8 cellular contexts compared by ENCODE assay signal in the genomic region with DNA sequence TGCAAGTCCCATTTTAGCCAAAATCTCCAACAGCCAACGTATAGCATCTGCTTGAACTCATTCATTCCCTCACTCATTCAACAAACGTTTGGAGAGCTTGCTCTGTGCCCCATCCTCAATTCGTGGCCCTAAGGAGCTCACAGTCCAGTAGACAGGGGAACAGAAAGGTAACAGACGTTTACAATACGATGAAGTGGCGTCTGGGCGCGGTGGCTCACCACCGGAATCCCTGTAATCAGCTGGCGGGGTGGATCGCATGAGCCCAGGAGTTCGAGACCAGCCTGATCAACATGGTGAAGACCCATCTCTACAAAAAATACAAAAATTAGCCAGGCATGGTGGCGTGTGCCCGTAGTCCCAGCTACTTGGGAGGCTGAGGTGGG. TPM values are rescaled to one million over a fixed set of nuclear protein-coding genes. Genes with fewer than 3 reads are reported as not detected.
A peak's percentile ranks its signal among the peaks of the same experiment; 100 is the strongest.
DNase-seq lines count a peak whose midpoint lies in the region; ATAC-seq and TF ChIP-seq lines count a peak whose summit lies in the region.

No MANE protein-coding gene starts in this region.

- peaks cover 26% of the 10 kb centered on the region for H3K79me2 ChIP-seq in OCI-LY1 (ENCODE audit: insufficient read depth, low read length)
- H3K79me2 ChIP-seq in osteoblast (ENCODE audit: insufficient read depth, low read length) = peaks cover 14% of the 10 kb centered on the region

- no peak for TF ChIP-seq CTCF in Calu3 (IDR thresholded peaks at IDR 0.05; ENCODE audit: unreplicated experiment)
- no peak for TF ChIP-seq CTCF in OCI-LY1 (IDR thresholded peaks at IDR 0.05; ENCODE audit: low read length)
- no peak for TF ChIP-seq CTCF in osteoblast (IDR thresholded peaks at IDR 0.05; ENCODE audit: extremely low read depth, low read depth, low read length)

- intact Hi-C loops in Calu3 (cut with micrococcal nuclease; ENCODE audit: unreplicated experiment) = loop anchor here (5.0 kb wide), 1 partner anchor 110 kb away; no protein-coding TSS in a partner anchor
- intact Hi-C loops in dendritic cell treated with granulocyte-macrophage colony-stimulating factor and Interleukin-4, amounts not matched to agents 40 ng/mL and 50 ng/mL, for 4 days (cut with micrococcal nuclease) = loop anchor here (2.0 to 5.0 kb wide), 2 partner anchors 34 to 45 kb away; a partner anchor contains a TSS

- DNase-seq in Calu3 (no peak), osteoblast (ENCODE audit: insufficient read length, low spot score, missing footprints) (no peak), GF-D8 (lab: John Stamatoyannopoulos, UW) (no peak)

- CTCF ChIA-PET in Calu3 (lab: Charles Lee) = interaction anchor here (1.1 kb wide), 1 partner anchor 20 kb away, joined by 3 read pairs; no protein-coding TSS in a partner anchor

- H3K4me1 Mint-ChIP-seq in Calu3 (ENCODE audit: low read depth, unreplicated experiment) = peaks cover 40% of the 10 kb centered on the region
- H3K4me1 Mint-ChIP-seq in dendritic cell treated with granulocyte-macrophage colony-stimulating factor and Interleukin-4, amounts not matched to agents 40 ng/mL and 50 ng/mL, for 4 days (ENCODE audit: low read depth) = peaks cover 31% of the 10 kb centered on the region

- H3K9me3 ChIP-seq in OCI-LY1 (ENCODE audit: low read length) = no peaks in the 10 kb centered on the region
- no peaks in the 10 kb centered on the region for H3K9me3 ChIP-seq in osteoblast (ENCODE audit: low read depth, low read length)

- H3K9me2 ChIP-seq in OCI-LY1 (ENCODE audit: low read depth, low read length) = no peaks in the 10 kb centered on the region

- H3K27me3 Mint-ChIP-seq in Calu3 (ENCODE audit: unreplicated experiment) = no peaks in the 10 kb centered on the region
- H3K27me3 Mint-ChIP-seq in dendritic cell treated with granulocyte-macrophage colony-stimulating factor and Interleukin-4, amounts not matched to agents 40 ng/mL and 50 ng/mL, for 4 days = no peaks in the 10 kb centered on the region

- ATAC-seq in HG02623 (IDR thresholded peaks at IDR 0.05; ENCODE audit: unreplicated experiment) (no peak), GM21528 (IDR thresholded peaks at IDR 0.05; ENCODE audit: low FRiP score, unreplicated experiment) (no peak), HG02981 (IDR thresholded peaks at IDR 0.05; ENCODE audit: unreplicated experiment) (no peak)

- H3K36me3 Mint-ChIP-seq in Calu3 (ENCODE audit: insufficient read depth, unreplicated experiment) = peaks cover 39% of the 10 kb centered on the region
- no peaks in the 10 kb centered on the region for H3K36me3 Mint-ChIP-seq in dendritic cell treated with granulocyte-macrophage colony-stimulating factor and Interleukin-4, amounts not matched to agents 40 ng/mL and 50 ng/mL, for 4 days (ENCODE audit: low read depth)

- H3K36me3 ChIP-seq in OCI-LY1 (ENCODE audit: insufficient read depth, low read length) (0 out of 2 replicates have a peak, but pooled peaks cover 7% of the 10 kb centered on the region), osteoblast (ENCODE audit: insufficient read depth, low read length) (no peaks in the 10 kb centered on the region)

- H3K4me3 ChIP-seq in OCI-LY1 (ENCODE audit: low read depth, low read length, poor library complexity, severe bottlenecking) (peak overlapping the region; percentile 51), osteoblast (ENCODE audit: insufficient read depth, low read length) (peak overlapping the region; percentile 66)

- peak overlapping the region; percentile 62 for H3K4me3 Mint-ChIP-seq in Calu3 (ENCODE audit: low read depth, unreplicated experiment)
- H3K4me3 Mint-ChIP-seq in dendritic cell treated with granulocyte-macrophage colony-stimulating factor and Interleukin-4, amounts not matched to agents 40 ng/mL and 50 ng/mL, for 4 days = peak overlapping the region; percentile 75

- H3K9me3 Mint-ChIP-seq in Calu3 (ENCODE audit: low read depth, unreplicated experiment) = no peaks in the 10 kb centered on the region
- H3K9me3 Mint-ChIP-seq in dendritic cell treated with granulocyte-macrophage colony-stimulating factor and Interleukin-4, amounts not matched to agents 40 ng/mL and 50 ng/mL, for 4 days = no peaks in the 10 kb centered on the region

- peak overlapping the region; percentile 55 for H3K9ac ChIP-seq in OCI-LY1 (ENCODE audit: low read length)

- no peaks in the 10 kb centered on the region for H4K20me1 ChIP-seq in OCI-LY1 (ENCODE audit: insufficient read depth, low read length)
- peaks cover 3% of the 10 kb centered on the region for H4K20me1 ChIP-seq in osteoblast (ENCODE audit: insufficient read depth, low read length)

- H3K27ac Mint-ChIP-seq in Calu3 (ENCODE audit: unreplicated experiment) = peak overlapping the region; percentile 44
- peak overlapping the region; percentile 79 for H3K27ac Mint-ChIP-seq in dendritic cell treated with granulocyte-macrophage colony-stimulating factor and Interleukin-4, amounts not matched to agents 40 ng/mL and 50 ng/mL, for 4 days

- H3K4me2 ChIP-seq in OCI-LY1 (ENCODE audit: low read length) (peak overlapping the region; percentile 69), osteoblast (ENCODE audit: insufficient read depth, low read length) (peak overlapping the region; percentile 79)

- H3K27me3 ChIP-seq in OCI-LY1 (ENCODE audit: insufficient read depth, low read length) (no peaks in the 10 kb centered on the region), osteoblast (ENCODE audit: insufficient read depth, low read length) (no peaks in the 10 kb centered on the region)

- H2AFZ ChIP-seq in OCI-LY1 (ENCODE audit: low read length) = no peak overlapping the region
- H2AFZ ChIP-seq in osteoblast (ENCODE audit: low read length) = peak overlapping the region; percentile 80

- H3F3A ChIP-seq in OCI-LY1 (ENCODE audit: insufficient read depth, low read length) = no peaks in the 10 kb centered on the region

- H3K27ac ChIP-seq in OCI-LY1 (ENCODE audit: low read depth, low read length, poor library complexity, severe bottlenecking) (peak overlapping the region; percentile 81), osteoblast (ENCODE audit: low read depth, low read length) (no peak overlapping the region)

- no TSS peak for BruUV-seq in Calu3 (replicated peaks; lab: Mats Ljungman, UMichigan)

- peaks cover 72% of the 10 kb centered on the region for H3K4me1 ChIP-seq in OCI-LY1 (ENCODE audit: insufficient read depth, low read length, severe bottlenecking)
- peaks cover 33% of the 10 kb centered on the region for H3K4me1 ChIP-seq in osteoblast (ENCODE audit: insufficient read depth, low read length)

RNA-seq across cellular contexts. Expression of a gene that starts 0.8 kb away (rescaled TPM):
- total RNA-seq in Calu3 (2022) (56.9 and 62.3 TPM in 2 replicates), osteoblast (1.4 and 2.4 TPM in 2 replicates)

RNA-seq across cellular contexts. Expression of a gene that starts 12.7 kb away (rescaled TPM):
- 65.5 and 80.8 TPM in 2 replicates for total RNA-seq in Calu3 (2022)
- total RNA-seq in osteoblast = 14.7 and 27.1 TPM in 2 replicates

RNA-seq across cellular contexts. Expression of a gene that starts 20.2 kb away (rescaled TPM):
- total RNA-seq in Calu3 (2022) = 5.4 and 7.3 TPM in 2 replicates
- total RNA-seq in osteoblast = 1.8 and 2.2 TPM in 2 replicates

RNA-seq across cellular contexts. Expression of a gene that starts 24.8 kb away (rescaled TPM):
- total RNA-seq in Calu3 (2022) (0.45 and 0.76 TPM in 2 replicates), osteoblast (under 0.01 TPM in 2 replicates)

RNA-seq across cellular contexts. Expression of a gene that starts 33.1 kb away (rescaled TPM):
- total RNA-seq in Calu3 (2022) = 18.7 and 20.3 TPM in 2 replicates
- 5.1 and 6.5 TPM in 2 replicates for total RNA-seq in osteoblast

Comparison
In these comparisons a context has a peak if more than half of its experiments do, and no peak if none do; other contexts are left out.
1. RNA of a gene that starts 0.8 kb away (total RNA-seq): 56.9 to 62.3 TPM in Calu3; 1.4 to 2.4 TPM in osteoblast; every median in the first group is over 10 times any median in the second.